9 cellular contexts compared by ENCODE assay signal in the genomic region with DNA sequence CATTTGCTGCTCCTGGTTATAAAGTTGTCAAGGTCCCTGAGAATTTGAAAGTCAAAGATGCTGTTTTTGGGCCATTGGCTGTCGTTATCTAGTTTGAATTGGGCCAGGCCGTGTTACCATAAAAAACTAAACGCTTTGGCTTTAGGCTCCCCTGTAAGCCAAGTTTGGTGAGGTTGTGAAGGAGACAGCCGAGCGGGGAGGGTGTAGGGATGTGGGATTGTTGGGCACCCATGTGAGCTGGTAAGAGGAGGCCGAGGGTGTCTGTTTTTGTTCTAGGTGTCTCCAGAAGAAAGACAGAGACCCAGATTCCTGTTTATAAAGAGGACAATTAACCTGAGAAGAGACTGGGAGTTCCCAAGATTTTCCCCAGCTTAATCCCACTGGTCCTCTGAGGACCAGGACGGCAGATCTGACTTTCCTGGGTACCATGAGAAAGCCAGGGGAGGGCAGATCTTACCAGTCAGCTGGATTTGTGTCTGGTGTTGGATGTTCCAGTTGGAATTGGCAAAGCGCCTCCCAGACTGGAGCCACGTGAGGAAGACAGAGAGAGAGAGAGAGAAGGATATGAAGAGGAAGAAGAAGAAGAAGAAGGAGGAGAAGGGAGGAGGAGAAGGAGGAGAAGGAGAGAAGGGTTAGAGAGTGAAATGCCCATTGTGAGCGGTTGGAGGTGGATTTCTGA.
"Had no signal": no experiment of that assay in that cellular context is flagged by ENCODE, and none has a peak within 500 bp of the region (broad histone marks: within the 10 kb centered on the region; RNA-seq: fewer than 3 reads in every experiment).

No MANE protein-coding gene starts in this region.

- H3K27ac Mint-ChIP-seq: activated CD8-positive, alpha-beta T cell treated with anti-CD3 and anti-CD28 coated beads for 36 hours; activated naive CD4-positive, alpha-beta T cell treated with anti-CD3 and anti-CD28 coated beads, Interleukin-2, amount 10 ng/mL, durations not matched to agents 7 days and 5 days; nephron progenitor cell had no signal

- H3K4me1 Mint-ChIP-seq: activated naive CD4-positive, alpha-beta T cell treated with anti-CD3 and anti-CD28 coated beads, Interleukin-2, amount 10 ng/mL, durations not matched to agents 7 days and 5 days had no signal

- H3K9me3 ChIP-seq: left lung had no signal

- H3K36me3 Mint-ChIP-seq: activated naive CD4-positive, alpha-beta T cell treated with anti-CD3 and anti-CD28 coated beads, Interleukin-2, amount 10 ng/mL, durations not matched to agents 7 days and 5 days; T-cell had no signal

- ATAC-seq: left lung, T-cell had no signal

- H3K36me3 ChIP-seq: left lung had no signal

- H3K4me1 ChIP-seq: left lung had no signal

- H3K9me3 Mint-ChIP-seq: activated CD8-positive, alpha-beta T cell treated with anti-CD3 and anti-CD28 coated beads for 36 hours; activated naive CD4-positive, alpha-beta T cell treated with anti-CD3 and anti-CD28 coated beads, Interleukin-2, amount 10 ng/mL, durations not matched to agents 7 days and 5 days; central memory CD8-positive, alpha-beta T cell; T-cell had no signal

- H3K4me3 ChIP-seq: left lung, skin epidermis had no signal

- H3K4me3 Mint-ChIP-seq: activated CD8-positive, alpha-beta T cell treated with anti-CD3 and anti-CD28 coated beads for 36 hours; activated naive CD4-positive, alpha-beta T cell treated with anti-CD3 and anti-CD28 coated beads, Interleukin-2, amount 10 ng/mL, durations not matched to agents 7 days and 5 days; central memory CD8-positive, alpha-beta T cell; nephron progenitor cell; T-cell had no signal

- H3K27me3 ChIP-seq: left lung had no signal

- H3K27ac ChIP-seq: left lung, skin epidermis, VCaP had no signal

- DNase-seq: activated CD8-positive, alpha-beta T cell treated with anti-CD3 and anti-CD28 coated beads for 36 hours; activated naive CD4-positive, alpha-beta T cell treated with anti-CD3 and anti-CD28 coated beads, Interleukin-2, amount 10 ng/mL, durations not matched to agents 7 days and 5 days; dermis blood vessel endothelial cell; left lung; nephron progenitor cell; T-cell had no signal
